ENCODE assay signal across 17 cellular contexts in the genomic region with DNA sequence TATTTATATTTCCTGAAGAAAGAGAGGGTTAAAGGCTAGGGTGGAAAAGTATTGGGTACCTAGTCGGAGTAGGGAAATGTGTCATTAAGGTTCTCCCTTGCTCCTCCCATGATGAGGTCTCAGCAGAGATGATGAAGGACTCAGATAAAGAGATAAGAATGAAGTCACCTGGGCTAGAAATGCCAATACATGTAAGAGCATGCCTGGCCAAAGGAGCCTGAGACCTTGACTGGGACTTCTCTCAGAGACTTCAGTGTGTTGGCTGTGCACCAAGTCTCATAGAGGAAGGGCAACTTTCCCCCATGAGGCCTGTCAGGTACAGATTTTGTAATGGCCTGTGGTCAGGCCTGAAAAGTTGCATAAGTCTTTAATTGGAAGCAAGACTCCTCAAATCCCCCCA.
"Had no signal": no experiment of that assay in that cellular context is flagged by ENCODE, and none has a peak within 500 bp of the region (broad histone marks: within the 10 kb centered on the region; RNA-seq: fewer than 3 reads in every experiment).

No MANE protein-coding gene starts in this region.

- DNase-seq: activated B cell treated with CpG ODN at 0.5 μM for 24 hours; activated CD4-positive, alpha-beta T cell treated with anti-CD3 and anti-CD28 coated beads for 48 hours; activated CD8-positive, alpha-beta T cell treated with anti-CD3 and anti-CD28 coated beads for 36 hours; activated gamma-delta T cell; activated T-cell treated with anti-CD3 and anti-CD28 coated beads, Interleukin-2, amount 50 U/mL, for 72 hours; amygdala; body of pancreas; effector memory CD4-positive, alpha-beta T cell; heart left ventricle; immature natural killer cell; psoas muscle; right lobe of liver; T-helper 17 cell; trophoblast cell had no signal

- FAIRE-seq: frontal cortex had no signal

- H3K27ac ChIP-seq: body of pancreas, heart left ventricle, psoas muscle, right lobe of liver, suprapubic skin had no signal

- H3K4me3 ChIP-seq: body of pancreas, heart left ventricle, psoas muscle, right lobe of liver, smooth muscle cell, suprapubic skin had no signal
